Comparison of ENCODE assay signal across 7 cellular contexts in the genomic region with DNA sequence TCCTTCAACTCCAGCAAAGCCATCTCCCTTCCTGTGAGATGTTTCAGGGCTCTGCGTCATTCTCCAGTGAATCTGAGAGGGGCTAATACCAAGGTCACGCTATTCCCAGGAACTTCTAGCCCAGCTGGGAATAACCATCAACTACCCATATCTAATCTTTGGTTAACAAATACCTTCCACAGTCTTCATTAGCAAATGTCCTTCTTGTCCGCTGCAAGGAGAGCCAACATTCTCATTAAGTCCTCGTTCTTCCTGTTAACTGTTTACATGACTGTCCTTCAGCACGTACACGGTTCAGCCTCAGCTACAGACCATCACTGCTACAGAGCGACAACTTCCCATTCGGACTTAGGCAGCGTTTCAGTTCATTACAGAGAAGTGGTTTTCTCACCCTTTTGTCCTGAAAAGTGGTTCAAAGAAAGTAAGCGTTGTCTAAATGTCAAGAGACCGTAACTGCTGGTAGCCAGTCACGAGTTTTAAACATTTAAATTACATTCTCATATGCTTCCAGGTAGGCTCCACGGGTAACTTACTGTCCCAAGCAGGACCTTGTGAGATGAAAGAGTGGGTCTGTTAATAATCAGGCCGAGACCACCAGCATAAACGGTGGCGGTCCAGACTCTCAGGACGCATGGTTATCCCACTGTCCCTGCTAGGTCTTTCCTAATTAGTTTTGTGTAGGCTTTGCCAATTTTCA.
DNase-seq lines count a peak whose midpoint lies in the region; ATAC-seq and TF ChIP-seq lines count a peak whose summit lies in the region.

No MANE protein-coding gene starts in this region.

- H3K27me3 ChIP-seq in HL-60 (ENCODE audit: insufficient read depth, poor library complexity, severe bottlenecking) (no peaks in the 10 kb centered on the region), endocrine pancreas (ENCODE audit: control insufficient read depth, insufficient read depth, low read length) (no peaks in the 10 kb centered on the region), ovary (no peaks in the 10 kb centered on the region)

- no peaks in the 10 kb centered on the region for H3K36me3 ChIP-seq in endocrine pancreas (ENCODE audit: control insufficient read depth, insufficient read depth, low read length)
- H3K36me3 ChIP-seq in ovary = no peaks in the 10 kb centered on the region

- DNase-seq in HL-60 (ENCODE audit: low read depth in 1 of 2, low spot score in 1 of 2) (peak; percentile 36 to 67), ovary (peak in 1 of 5 donors; percentile 47)

- H3K9ac ChIP-seq in endocrine pancreas (ENCODE audit: control insufficient read depth, insufficient read depth, low read length) = no peak overlapping the region

- intact Hi-C loops in ovary (cut with DNase I) = loop anchor here in 1 of 4 donors (10.0 kb wide), 1 partner anchor 63 kb away; no protein-coding TSS in a partner anchor

- TF ChIP-seq EP300 in ovary (IDR thresholded peaks at IDR 0.05) = no peak

- WGBS in ovary, 3 donors = 2 to 14% (median 4%) methylated on average over 17 of the region's 17 CpGs

- no peaks in the 10 kb centered on the region for H3K9me3 ChIP-seq in endocrine pancreas (ENCODE audit: control insufficient read depth, low read length)
- H3K9me3 ChIP-seq in ovary = no peaks in the 10 kb centered on the region

- ATAC-seq in GM19324 (IDR thresholded peaks at IDR 0.05; ENCODE audit: low FRiP score, unreplicated experiment) (peak; percentile 55), HG03097 (IDR thresholded peaks at IDR 0.05; ENCODE audit: low FRiP score, unreplicated experiment) (no peak), HG02763 (IDR thresholded peaks at IDR 0.05; ENCODE audit: unreplicated experiment) (no peak), GM21360 (IDR thresholded peaks at IDR 0.05; ENCODE audit: unreplicated experiment) (no peak)

- H3K4me1 ChIP-seq in endocrine pancreas (ENCODE audit: control insufficient read depth, insufficient read depth, low read length) (no peaks in the 10 kb centered on the region), ovary (ENCODE audit: insufficient read depth) (peaks cover 31% of the 10 kb centered on the region)

- TF ChIP-seq POLR2A in ovary (IDR thresholded peaks at IDR 0.05) = no peak

- TF ChIP-seq CTCF in HL-60 (IDR thresholded peaks at IDR 0.05; ENCODE audit: insufficient read depth, low read length) (no peak), ovary (IDR thresholded peaks at IDR 0.05) (no peak)

- H3K4me3 ChIP-seq in HL-60 (replicated peaks; ENCODE audit: insufficient read depth, low read length) = no peak overlapping the region
- peak overlapping the region; percentile 70 for H3K4me3 ChIP-seq in endocrine pancreas (ENCODE audit: control insufficient read depth, insufficient read depth, low read length)
- H3K4me3 ChIP-seq in ovary = peak overlapping the region; percentile 10

- H3K27ac ChIP-seq in HL-60 (replicated peaks) (no peak overlapping the region; the same call in 1 of the 2 replicates), ovary (peak overlapping the region; percentile 26 to 66)
